ENCODE assay signal across 20 cellular contexts in the genomic region with DNA sequence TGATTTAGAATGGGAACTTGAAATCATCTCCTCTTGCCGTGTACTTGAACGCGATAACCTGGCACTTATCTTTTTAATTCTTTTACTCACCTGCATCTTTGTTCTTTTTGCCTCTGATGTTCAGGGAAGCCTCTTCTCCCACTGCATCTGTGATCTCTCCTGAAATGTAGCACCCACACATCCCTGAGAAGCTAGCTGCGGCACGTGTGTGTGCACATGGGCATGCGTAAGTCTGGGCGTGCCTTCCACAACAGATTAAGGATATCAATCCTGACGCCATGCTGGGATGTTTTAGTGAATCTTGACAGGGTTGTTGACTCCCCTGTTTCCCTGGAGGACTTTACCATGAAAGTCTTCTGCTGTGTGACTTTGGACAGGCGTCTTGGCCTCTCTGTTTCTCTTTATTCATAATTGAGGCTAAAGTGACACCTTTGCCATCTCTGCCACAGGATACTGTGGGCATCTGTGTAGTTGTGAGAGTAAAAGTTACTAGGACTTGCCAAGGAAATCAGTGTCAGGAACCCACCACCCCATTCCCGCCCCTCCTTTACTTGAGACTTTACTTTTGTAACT. TPM values are rescaled to one million over a fixed set of nuclear protein-coding genes. Genes with fewer than 3 reads are reported as not detected.
A peak's percentile ranks its signal among the peaks of the same experiment; 100 is the strongest.
DNase-seq lines count a peak whose midpoint lies in the region; TF ChIP-seq lines count a peak whose summit lies in the region.
"Had no signal": no experiment of that assay in that cellular context is flagged by ENCODE, and none has a peak within 500 bp of the region (broad histone marks: within the 10 kb centered on the region; RNA-seq: fewer than 3 reads in every experiment).

No MANE protein-coding gene starts in this region.

- no peak for DNase-seq in activated T-cell treated with anti-CD3 and anti-CD28 coated beads, Interleukin-2, amount 50 U/mL, for 24 hours
- DNase-seq in activated T-cell treated with anti-CD3 and anti-CD28 coated beads for 4 hours (no peak), glutamatergic neuron (no peak), tibial artery (no peak), NCI-H446 treated with DMSO at 0.1 percent for 48 hours (lab: John Stamatoyannopoulos, UW) (no peak), ureter (ENCODE audit: low spot score) (no peak)
- no peak for DNase-seq in activated T-helper 1 cell treated with anti-CD3 and anti-CD28 coated beads, Interleukin-12 subunit alpha, Interleukin-12 subunit beta, Interleukin-2, Interleukin-4 antibody, amounts not matched to agents 30 ng/mL and 10 ng/mL and 1 ng/mL, durations not matched to agents 14 hours and 24 hours and 36 hours (ENCODE audit: low spot score)
- DNase-seq in effector CD8-positive, alpha-beta T cell (lab: John Stamatoyannopoulos, UW) = no peak
- DNase-seq: activated CD4-positive, alpha-beta memory T cell treated with anti-CD3 and anti-CD28 coated beads for 36 hours; Calu3; foreskin melanocyte; NCI-H1417; NCI-H774 had no signal

- H3K9me3 Mint-ChIP-seq in activated T-cell treated with anti-CD3 and anti-CD28 coated beads, Interleukin-2, amount 50 U/mL, for 24 hours = no peaks in the 10 kb centered on the region
- H3K9me3 Mint-ChIP-seq in activated T-helper 1 cell treated with anti-CD3 and anti-CD28 coated beads, Interleukin-12 subunit alpha, Interleukin-12 subunit beta, Interleukin-2, Interleukin-4 antibody, amounts not matched to agents 30 ng/mL and 10 ng/mL and 1 ng/mL, durations not matched to agents 14 hours and 24 hours and 36 hours = no peaks in the 10 kb centered on the region
- H3K9me3 Mint-ChIP-seq in glutamatergic neuron (ENCODE audit: unreplicated experiment) = no peaks in the 10 kb centered on the region
- H3K9me3 Mint-ChIP-seq: activated CD4-positive, alpha-beta memory T cell treated with anti-CD3 and anti-CD28 coated beads for 36 hours; naive thymus-derived CD8-positive, alpha-beta T cell; type B pancreatic cell had no signal

- no peaks in the 10 kb centered on the region for H3K27me3 Mint-ChIP-seq in activated T-cell treated with anti-CD3 and anti-CD28 coated beads, Interleukin-2, amount 50 U/mL, for 24 hours
- no peaks in the 10 kb centered on the region for H3K27me3 Mint-ChIP-seq in activated T-helper 1 cell treated with anti-CD3 and anti-CD28 coated beads, Interleukin-12 subunit alpha, Interleukin-12 subunit beta, Interleukin-2, Interleukin-4 antibody, amounts not matched to agents 30 ng/mL and 10 ng/mL and 1 ng/mL, durations not matched to agents 14 hours and 24 hours and 36 hours (ENCODE audit: insufficient read depth)
- peaks cover 2% of the 10 kb centered on the region for H3K27me3 Mint-ChIP-seq in glutamatergic neuron (ENCODE audit: unreplicated experiment)
- H3K27me3 Mint-ChIP-seq: activated CD4-positive, alpha-beta memory T cell treated with anti-CD3 and anti-CD28 coated beads for 36 hours; naive thymus-derived CD8-positive, alpha-beta T cell; type B pancreatic cell had no signal

- H3K9me3 ChIP-seq in tibial artery = no peaks in the 10 kb centered on the region
- H3K9me3 ChIP-seq: HAP-1, prostate gland, spleen had no signal

- peaks cover 0 to 43% (median 20%) of the 10 kb centered on the region in 4 donors for H3K4me1 ChIP-seq in tibial artery
- H3K4me1 ChIP-seq: HAP-1, prostate gland had no signal

- H3K4me3 ChIP-seq in tibial artery = no peak overlapping the region
- H3K4me3 ChIP-seq: HAP-1, PC-9, prostate gland, SK-N-MC, spleen had no signal

- TF ChIP-seq CTCF in glutamatergic neuron (IDR thresholded peaks at IDR 0.05; ENCODE audit: partially characterized antibody, unreplicated experiment) (no peak), tibial artery (IDR thresholded peaks at IDR 0.05) (no peak)

- H3K27ac ChIP-seq in tibial artery = peak overlapping the region; percentile 97 to 99
- H3K27ac ChIP-seq: PC-9, SK-N-MC had no signal

- peaks cover 97% of the 10 kb centered on the region for H3K36me3 Mint-ChIP-seq in activated T-cell treated with anti-CD3 and anti-CD28 coated beads, Interleukin-2, amount 50 U/mL, for 24 hours (ENCODE audit: low read depth)
- H3K36me3 Mint-ChIP-seq in activated T-helper 1 cell treated with anti-CD3 and anti-CD28 coated beads, Interleukin-12 subunit alpha, Interleukin-12 subunit beta, Interleukin-2, Interleukin-4 antibody, amounts not matched to agents 30 ng/mL and 10 ng/mL and 1 ng/mL, durations not matched to agents 14 hours and 24 hours and 36 hours (ENCODE audit: low read depth) = peaks cover 70% of the 10 kb centered on the region
- no peaks in the 10 kb centered on the region for H3K36me3 Mint-ChIP-seq in glutamatergic neuron (ENCODE audit: unreplicated experiment)
- H3K36me3 Mint-ChIP-seq: type B pancreatic cell had no signal

- no peaks in the 10 kb centered on the region for H3K27me3 ChIP-seq in tibial artery
- H3K27me3 ChIP-seq: spleen had no signal

- no peak overlapping the region for H3K4me3 Mint-ChIP-seq in activated T-cell treated with anti-CD3 and anti-CD28 coated beads, Interleukin-2, amount 50 U/mL, for 24 hours
- H3K4me3 Mint-ChIP-seq in activated T-helper 1 cell treated with anti-CD3 and anti-CD28 coated beads, Interleukin-12 subunit alpha, Interleukin-12 subunit beta, Interleukin-2, Interleukin-4 antibody, amounts not matched to agents 30 ng/mL and 10 ng/mL and 1 ng/mL, durations not matched to agents 14 hours and 24 hours and 36 hours = no peak overlapping the region
- H3K4me3 Mint-ChIP-seq in glutamatergic neuron (ENCODE audit: unreplicated experiment) = no peak overlapping the region
- H3K4me3 Mint-ChIP-seq: activated CD4-positive, alpha-beta memory T cell treated with anti-CD3 and anti-CD28 coated beads for 36 hours; naive thymus-derived CD8-positive, alpha-beta T cell; type B pancreatic cell had no signal

- H3K4me1 Mint-ChIP-seq in activated T-cell treated with anti-CD3 and anti-CD28 coated beads, Interleukin-2, amount 50 U/mL, for 24 hours (ENCODE audit: low read depth) = peaks cover 59% of the 10 kb centered on the region
- peaks cover 52% of the 10 kb centered on the region for H3K4me1 Mint-ChIP-seq in activated T-helper 1 cell treated with anti-CD3 and anti-CD28 coated beads, Interleukin-12 subunit alpha, Interleukin-12 subunit beta, Interleukin-2, Interleukin-4 antibody, amounts not matched to agents 30 ng/mL and 10 ng/mL and 1 ng/mL, durations not matched to agents 14 hours and 24 hours and 36 hours (ENCODE audit: low read depth)
- peaks cover 6% of the 10 kb centered on the region for H3K4me1 Mint-ChIP-seq in glutamatergic neuron (ENCODE audit: low read depth, unreplicated experiment)

- intact Hi-C loops in activated T-helper 1 cell treated with anti-CD3 and anti-CD28 coated beads, Interleukin-12 subunit alpha, Interleukin-12 subunit beta, Interleukin-2, Interleukin-4 antibody, amounts not matched to agents 30 ng/mL and 10 ng/mL and 1 ng/mL, durations not matched to agents 14 hours and 24 hours and 36 hours (cut with micrococcal nuclease) = no loop called here
- intact Hi-C loops in tibial artery (cut with DNase I; ENCODE audit: low total_unique reads) = no loop called here

- H3K36me3 ChIP-seq in tibial artery = peaks cover 29 to 51% (median 37%) of the 10 kb centered on the region in 3 donors
- H3K36me3 ChIP-seq: HAP-1, prostate gland had no signal

- H3K27ac Mint-ChIP-seq in activated T-cell treated with anti-CD3 and anti-CD28 coated beads, Interleukin-2, amount 50 U/mL, for 24 hours = peak overlapping the region; percentile 54
- peak overlapping the region; percentile 60 for H3K27ac Mint-ChIP-seq in activated T-helper 1 cell treated with anti-CD3 and anti-CD28 coated beads, Interleukin-12 subunit alpha, Interleukin-12 subunit beta, Interleukin-2, Interleukin-4 antibody, amounts not matched to agents 30 ng/mL and 10 ng/mL and 1 ng/mL, durations not matched to agents 14 hours and 24 hours and 36 hours
- H3K27ac Mint-ChIP-seq in glutamatergic neuron (ENCODE audit: unreplicated experiment) = peak overlapping the region; percentile 7
- H3K27ac Mint-ChIP-seq: type B pancreatic cell had no signal

RNA-seq across cellular contexts. Expression of gene IL4R, which starts 20.5 kb away (rescaled TPM):
- total RNA-seq in activated T-helper 1 cell treated with anti-CD3 and anti-CD28 coated beads, Interleukin-12 subunit alpha, Interleukin-12 subunit beta, Interleukin-2, Interleukin-4 antibody, amounts not matched to agents 30 ng/mL and 10 ng/mL and 1 ng/mL, durations not matched to agents 14 hours and 24 hours and 36 hours = 288 and 320 TPM in 2 replicates
- total RNA-seq in glutamatergic neuron (ENCODE audit: unreplicated experiment) = 10.8 TPM
- total RNA-seq in ureter = 135 TPM

Comparison
In these comparisons a context has a peak if more than half of its experiments do, and no peak if none do; other contexts are left out.
1. H3K27ac Mint-ChIP-seq: peak in every context shown above with its lines; median percentile 60 in activated T-helper 1 cell treated with anti-CD3 and anti-CD28 coated beads, Interleukin-12 subunit alpha, Interleukin-12 subunit beta, Interleukin-2, Interleukin-4 antibody, amounts not matched to agents 30 ng/mL and 10 ng/mL and 1 ng/mL, durations not matched to agents 14 hours and 24 hours and 36 hours; 54 in activated T-cell treated with anti-CD3 and anti-CD28 coated beads, Interleukin-2, amount 50 U/mL, for 24 hours; 7 in glutamatergic neuron.
2. RNA of gene IL4R, which starts 20.5 kb away (total RNA-seq): 288 to 320 TPM in activated T-helper 1 cell treated with anti-CD3 and anti-CD28 coated beads, Interleukin-12 subunit alpha, Interleukin-12 subunit beta, Interleukin-2, Interleukin-4 antibody, amounts not matched to agents 30 ng/mL and 10 ng/mL and 1 ng/mL, durations not matched to agents 14 hours and 24 hours and 36 hours and 135 TPM in ureter (single experiment); 10.8 TPM in glutamatergic neuron (single experiment); every median in the first group is over 10 times any median in the second.